ENCODE assay signal across 25 cellular contexts in the genomic region with DNA sequence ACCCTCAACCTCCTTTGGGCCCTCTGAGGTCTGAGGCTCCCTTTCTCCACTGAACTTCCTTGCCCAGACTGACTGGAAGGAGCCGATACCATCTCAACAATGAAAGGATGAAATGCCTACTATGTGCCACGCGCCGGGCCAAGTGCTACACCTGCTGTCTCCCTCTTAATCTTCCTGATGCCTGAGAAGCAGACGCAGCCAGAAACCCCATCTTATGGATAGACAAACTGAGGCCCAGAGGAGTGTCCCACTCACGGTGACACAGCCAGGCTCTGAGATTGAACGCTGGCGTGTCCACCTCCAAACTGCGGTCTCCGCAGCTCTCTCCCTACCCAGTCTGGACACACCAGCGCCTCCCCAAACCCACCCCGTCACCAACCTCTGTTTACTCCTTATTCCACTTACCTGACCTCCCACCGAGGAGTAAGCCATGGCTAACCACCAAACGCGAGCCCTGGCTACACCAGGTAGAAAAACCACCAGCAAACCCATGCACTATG. TPM values are rescaled to one million over a fixed set of nuclear protein-coding genes. Genes with fewer than 3 reads are reported as not detected.
DNase-seq lines count a peak whose midpoint lies in the region; ATAC-seq and TF ChIP-seq lines count a peak whose summit lies in the region.
"Had no signal": no experiment of that assay in that cellular context is flagged by ENCODE, and none has a peak within 500 bp of the region (broad histone marks: within the 10 kb centered on the region; RNA-seq: fewer than 3 reads in every experiment).

No MANE protein-coding gene starts in this region.

- H3K9me3 ChIP-seq in HCT116 (ENCODE audit: control insufficient read depth in 1 of 2, insufficient read depth in 1 of 2, low read depth in 1 of 2, low read length in 2 of 2) (no peaks in the 10 kb centered on the region), liver (ENCODE audit: control insufficient read depth in 4 of 4, low read length in 3 of 4) (no peaks in the 10 kb centered on the region), gastrocnemius medialis (no peaks in the 10 kb centered on the region)
- H3K9me3 ChIP-seq: pancreas, tibial nerve had no signal

- WGBS in liver: 80% methylated on average over 15 of the region's 15 CpGs

- H3K4me2 ChIP-seq in HCT116 (ENCODE audit: low read length) (no peak overlapping the region), GM23338 (no peak overlapping the region)
- H3K4me2 ChIP-seq: hepatocyte had no signal

- in situ Hi-C loops in gastrocnemius medialis (cut with MboI; ENCODE audit: low sequenced_read_pairs in 4 of 4): no loop called here

- peak overlapping the region; percentile 10 for H3K27ac Mint-ChIP-seq in activated naive CD8-positive, alpha-beta T cell treated with anti-CD3 and anti-CD28 coated beads, Interleukin-2, amount 10 ng/mL, durations not matched to agents 7 days and 5 days
- no peak overlapping the region for H3K27ac Mint-ChIP-seq in GM23338
- H3K27ac Mint-ChIP-seq: activated CD8-positive, alpha-beta memory T cell treated with anti-CD3 and anti-CD28 coated beads, Interleukin-2, amount 10 ng/mL, durations not matched to agents 7 days and 5 days; activated T-cell treated with anti-CD3 and anti-CD28 coated beads, Interleukin-2, amount 50 U/mL, for 72 hours had no signal

- no peak for ATAC-seq in HCT116
- ATAC-seq in activated naive CD8-positive, alpha-beta T cell treated with anti-CD3 and anti-CD28 coated beads, Interleukin-2, amount 10 ng/mL, durations not matched to agents 7 days and 5 days (ENCODE audit: low read depth): no peak
- ATAC-seq in gastrocnemius medialis: no peak
- no peak for ATAC-seq in GM23338
- ATAC-seq: activated CD8-positive, alpha-beta memory T cell treated with anti-CD3 and anti-CD28 coated beads, Interleukin-2, amount 10 ng/mL, durations not matched to agents 7 days and 5 days; activated T-cell treated with anti-CD3 and anti-CD28 coated beads, Interleukin-2, amount 50 U/mL, for 72 hours; left colon; Panc1 had no signal

- intact Hi-C loops in HCT116 (cut with micrococcal nuclease) (no loop called here), gastrocnemius medialis (cut with DNase I; ENCODE audit: low total_unique reads) (loop anchor here (2.0 kb wide), 1 partner anchor 40 kb away; no protein-coding TSS in a partner anchor)

- H4K20me1 ChIP-seq in HCT116 (ENCODE audit: insufficient read depth) (no peaks in the 10 kb centered on the region), GM23338 (replicated peaks; ENCODE audit: insufficient read depth) (peaks cover 35% of the 10 kb centered on the region)

- TF ChIP-seq POLR2A in HCT116 (IDR thresholded peaks at IDR 0.05; ENCODE audit: borderline replicate concordance, extremely low read depth, insufficient read depth, insufficient read length) (no peak), gastrocnemius medialis (IDR thresholded peaks at IDR 0.05) (no peak)

- DNase-seq in HCT116 (ENCODE audit: low read depth, low spot score) (no peak), gastrocnemius medialis (no peak), hippocampal formation (lab: John Stamatoyannopoulos, UW) (no peak), GM23338 (ENCODE audit: low spot score) (no peak), Ammon's horn (ENCODE audit: low spot score) (no peak)
- DNase-seq in activated naive CD8-positive, alpha-beta T cell treated with anti-CD3 and anti-CD28 coated beads, Interleukin-2, amount 10 ng/mL, durations not matched to agents 7 days and 5 days: no peak
- DNase-seq: activated CD4-positive, alpha-beta T cell treated with anti-CD3 and anti-CD28 coated beads, Interleukin-2, amount 50 U/mL, for 1 hour; activated CD8-positive, alpha-beta memory T cell treated with anti-CD3 and anti-CD28 coated beads, Interleukin-2, amount 10 ng/mL, durations not matched to agents 7 days and 5 days; activated T-cell treated with anti-CD3 and anti-CD28 coated beads, Interleukin-2, amount 50 U/mL, for 72 hours; amniotic stem cell; brain microvascular endothelial cell; COR-L47; left colon; mammary epithelial cell; NCI-H1417; NCI-H2081; NCI-H226; NCI-H69; SHP77; stimulated activated CD8-positive, alpha-beta memory T cell treated with anti-CD3 and anti-CD28 coated beads, Interleukin-4, amount 100 ng/mL, for 48 hours had no signal

- POLR2A ChIA-PET in HCT116 (lab: Charles Lee): no interaction called here
- POLR2A ChIA-PET in activated naive CD8-positive, alpha-beta T cell treated with anti-CD3 and anti-CD28 coated beads, Interleukin-2, amount 10 ng/mL, durations not matched to agents 7 days and 5 days (lab: Charles Lee): interaction anchor here (0.7 kb wide), 2 partner anchors 16 to 32 kb away, joined by 3 to 5 read pairs; no protein-coding TSS in a partner anchor

- H3K27me3 ChIP-seq in HCT116 (ENCODE audit: insufficient read depth, low read length) (no peaks in the 10 kb centered on the region), liver (ENCODE audit: control insufficient read depth in 4 of 4, insufficient read depth in 4 of 4, low read length in 3 of 4) (no peaks in the 10 kb centered on the region), gastrocnemius medialis (no peaks in the 10 kb centered on the region), GM23338 (ENCODE audit: insufficient read depth) (no peaks in the 10 kb centered on the region)
- H3K27me3 ChIP-seq: brain microvascular endothelial cell, hepatocyte, pancreas, tibial nerve had no signal

- TF ChIP-seq RAD21 in HCT116 (IDR thresholded peaks at IDR 0.05; ENCODE audit: low read depth) (no peak), liver (IDR thresholded peaks at IDR 0.05) (no peak)

- H3K4me3 ChIP-seq in HCT116 (replicated peaks in 1 of 2; ENCODE audit: low read depth in 1 of 2, low read length in 2 of 2): no peak overlapping the region
- no peak overlapping the region for H3K4me3 ChIP-seq in liver (ENCODE audit: low read depth in 1 of 3, low read length in 3 of 3)
- no peak overlapping the region for H3K4me3 ChIP-seq in gastrocnemius medialis
- no peak overlapping the region for H3K4me3 ChIP-seq in GM23338
- H3K4me3 ChIP-seq: hepatocyte, pancreas, tibial nerve had no signal

- H3K4me1 Mint-ChIP-seq in activated naive CD8-positive, alpha-beta T cell treated with anti-CD3 and anti-CD28 coated beads, Interleukin-2, amount 10 ng/mL, durations not matched to agents 7 days and 5 days: peaks cover 14% of the 10 kb centered on the region
- peaks cover 15% of the 10 kb centered on the region for H3K4me1 Mint-ChIP-seq in GM23338

- CTCF ChIA-PET in HCT116 (lab: Charles Lee): no interaction called here

- TSS peak; percentile 6 for BruUV-seq in HCT116 (replicated peaks; lab: Mats Ljungman, UMichigan)

- H3F3A ChIP-seq in GM23338 (replicated peaks; ENCODE audit: low read depth): no peaks in the 10 kb centered on the region

- TF ChIP-seq CTCF in HCT116 (IDR thresholded peaks at IDR 0.05 in 2 of 3, conservative IDR thresholded peaks at IDR 0.05 in 1 of 3; ENCODE audit: borderline replicate concordance in 1 of 3, insufficient read depth in 1 of 3, low read depth in 2 of 3, low read length in 2 of 3) (no peak), liver (IDR thresholded peaks at IDR 0.05; ENCODE audit: low read depth, low read length, missing input control) (no peak), gastrocnemius medialis (IDR thresholded peaks at IDR 0.05 in 4 of 5, conservative IDR thresholded peaks at IDR 0.05 in 1 of 5) (no peak), GM23338 (conservative IDR thresholded peaks at IDR 0.05; ENCODE audit: low read depth in 2 of 2) (no peak)

- H3K79me2 ChIP-seq in HCT116 (ENCODE audit: insufficient read depth, low read length) (peaks cover 73% of the 10 kb centered on the region), GM23338 (replicated peaks; ENCODE audit: insufficient read depth) (peaks cover 78% of the 10 kb centered on the region)

- H3K9me2 ChIP-seq in HCT116 (ENCODE audit: insufficient read depth): no peaks in the 10 kb centered on the region
- H3K9me2 ChIP-seq in GM23338 (ENCODE audit: insufficient read depth): no peaks in the 10 kb centered on the region

- peaks cover 30% of the 10 kb centered on the region for H3K36me3 Mint-ChIP-seq in activated naive CD8-positive, alpha-beta T cell treated with anti-CD3 and anti-CD28 coated beads, Interleukin-2, amount 10 ng/mL, durations not matched to agents 7 days and 5 days
- peaks cover 56% of the 10 kb centered on the region for H3K36me3 Mint-ChIP-seq in GM23338 (ENCODE audit: low read depth)

- H3K4me3 Mint-ChIP-seq in activated naive CD8-positive, alpha-beta T cell treated with anti-CD3 and anti-CD28 coated beads, Interleukin-2, amount 10 ng/mL, durations not matched to agents 7 days and 5 days: no peak overlapping the region
- no peak overlapping the region for H3K4me3 Mint-ChIP-seq in GM23338
- H3K4me3 Mint-ChIP-seq: activated CD8-positive, alpha-beta memory T cell treated with anti-CD3 and anti-CD28 coated beads, Interleukin-2, amount 10 ng/mL, durations not matched to agents 7 days and 5 days; activated T-cell treated with anti-CD3 and anti-CD28 coated beads, Interleukin-2, amount 50 U/mL, for 72 hours had no signal

- H3K36me3 ChIP-seq in HCT116 (ENCODE audit: control insufficient read depth in 1 of 2, insufficient read depth in 2 of 2, low read length in 2 of 2): peaks cover 8 to 24% of the 10 kb centered on the region in 2 experiments; a peak in 2 of 4 replicates
- peaks cover 5 to 27% (median 16%) of the 10 kb centered on the region in 4 donors for H3K36me3 ChIP-seq in liver (ENCODE audit: control insufficient read depth in 4 of 4, insufficient read depth in 3 of 4, low read depth in 1 of 4, low read length in 3 of 4)
- peaks cover 0 to 14% of the 10 kb centered on the region in 2 donors for H3K36me3 ChIP-seq in gastrocnemius medialis
- no peaks in the 10 kb centered on the region for H3K36me3 ChIP-seq in GM23338 (ENCODE audit: insufficient read depth)

- H3K9ac ChIP-seq in HCT116 (ENCODE audit: low read length) (no peak overlapping the region), liver (ENCODE audit: low read depth in 1 of 2, low read length in 2 of 2) (no peak overlapping the region)

- no peak overlapping the region for H2AFZ ChIP-seq in HCT116 (ENCODE audit: low read depth, low read length, poor library complexity, severe bottlenecking)
- no peak overlapping the region for H2AFZ ChIP-seq in GM23338
- H2AFZ ChIP-seq: hepatocyte had no signal

- H3K4me1 ChIP-seq in HCT116 (ENCODE audit: control insufficient read depth in 1 of 2, insufficient read depth in 2 of 2, low read length in 2 of 2): no peaks in the 10 kb centered on the region
- peaks cover 7 to 47% (median 33%) of the 10 kb centered on the region in 4 donors for H3K4me1 ChIP-seq in liver (ENCODE audit: control insufficient read depth in 4 of 4, insufficient read depth in 4 of 4, low read length in 3 of 4)
- H3K4me1 ChIP-seq in gastrocnemius medialis: peaks cover 26 to 53% of the 10 kb centered on the region in 2 donors
- H3K4me1 ChIP-seq in GM23338 (ENCODE audit: insufficient read depth): peaks cover 4% of the 10 kb centered on the region; the same call in 1 of the 2 replicates

- H3K27me3 Mint-ChIP-seq in activated naive CD8-positive, alpha-beta T cell treated with anti-CD3 and anti-CD28 coated beads, Interleukin-2, amount 10 ng/mL, durations not matched to agents 7 days and 5 days: no peaks in the 10 kb centered on the region
- H3K27me3 Mint-ChIP-seq in GM23338 (ENCODE audit: insufficient read depth, low read depth, poor library complexity): peaks cover 14% of the 10 kb centered on the region
- H3K27me3 Mint-ChIP-seq: activated CD8-positive, alpha-beta memory T cell treated with anti-CD3 and anti-CD28 coated beads, Interleukin-2, amount 10 ng/mL, durations not matched to agents 7 days and 5 days had no signal

- H3K9me3 Mint-ChIP-seq in activated naive CD8-positive, alpha-beta T cell treated with anti-CD3 and anti-CD28 coated beads, Interleukin-2, amount 10 ng/mL, durations not matched to agents 7 days and 5 days: no peaks in the 10 kb centered on the region
- no peaks in the 10 kb centered on the region for H3K9me3 Mint-ChIP-seq in GM23338
- H3K9me3 Mint-ChIP-seq: activated T-cell treated with anti-CD3 and anti-CD28 coated beads, Interleukin-2, amount 50 U/mL, for 72 hours had no signal

- RAD21 ChIA-PET in HCT116 (lab: Charles Lee; ENCODE audit: low non-redundant PET in 1 of 2, low total read pairs in 2 of 2, uncharacterized antibody in 2 of 2, unreplicated experiment in 2 of 2): no interaction called here

- H3K27ac ChIP-seq in HCT116 (ENCODE audit: low read depth, low read length) (no peak overlapping the region), liver (ENCODE audit: low read depth in 1 of 2, low read length in 2 of 2) (peak overlapping the region; percentile 17 to 39), gastrocnemius medialis (peak overlapping the region; percentile 64 to 84 (median 80)), GM23338 (ENCODE audit: low read depth) (no peak overlapping the region)
- H3K27ac ChIP-seq: brain microvascular endothelial cell, hepatocyte, pancreas had no signal

RNA-seq across cellular contexts. Expression of a gene that starts 20.9 kb away (rescaled TPM):
- total RNA-seq in HCT116 (2021; ENCODE audit: unreplicated experiment) (55.0 TPM), liver (1 to 10 TPM; 2.1 to 6.9 TPM), gastrocnemius medialis (10 to 100 TPM; 13.9 to 37.7 (median 24.4) TPM)
- 29.0 and 31.3 TPM in 2 replicates for polyA plus RNA-seq in HCT116 (2012)
- total RNA-seq in activated naive CD8-positive, alpha-beta T cell treated with anti-CD3 and anti-CD28 coated beads, Interleukin-2, amount 10 ng/mL, durations not matched to agents 7 days and 5 days: 10 to 100 TPM; 37.8 to 42.1 TPM
- polyA plus RNA-seq in liver (10 to 100 TPM in 1 of 2 donors, 1 to 10 TPM in 1; 7.7 to 15.6 TPM), GM23338 (2016; fragmentation: Nextera tagmentation; extraction: Ambion mirVana) (17.8 and 19.9 TPM in 2 replicates)
- 15.4 and 23.4 TPM in 2 replicates for total RNA-seq in GM23338 (2014; rRNA removed; shearing (Covaris generic))

Comparison
In these comparisons a context has a peak if more than half of its experiments do, and no peak if none do; other contexts are left out.
1. H3K27ac ChIP-seq: peak in liver (2 of 2) and gastrocnemius medialis (4 of 4); none in HCT116 (single experiment) and GM23338 (single experiment).